Comparison of ENCODE assay signal across 1 cellular context in genomic region chr2:190648289-190649034, GRCh38.
TF ChIP-seq lines count a peak whose summit lies in the region.

No MANE protein-coding gene starts in this region.

TF ChIP-seq in K562, 482 proteins besides CTCF, POLR2A, EP300 and RAD21 (continued from another document and continues in another):
- TF ChIP-seq AFF4 (CRISPR knock-in tag; IDR thresholded peaks at IDR 0.05) (no peak), SAFB (IDR thresholded peaks at IDR 0.05; ENCODE audit: borderline replicate concordance, low read depth, low read length) (peak; percentile 54; the same call in 1 of the 2 replicates), USF1 (CRISPR knock-in tag; IDR thresholded peaks at IDR 0.05) (no peak), CBX8 (IDR thresholded peaks at IDR 0.05; ENCODE audit: borderline replicate concordance, extremely low read depth, low read depth, low read length, poor library complexity, severe bottlenecking) (no peak), ARID3B (CRISPR knock-in tag; IDR thresholded peaks at IDR 0.05; ENCODE audit: borderline replicate concordance) (no peak), CREM (IDR thresholded peaks at IDR 0.05; ENCODE audit: low read depth) (peak; percentile 66), ZFP91 (CRISPR knock-in tag; IDR thresholded peaks at IDR 0.05) (no peak), ZNF511 (CRISPR knock-in tag; IDR thresholded peaks at IDR 0.05) (no peak), ZNF253 (CRISPR knock-in tag; conservative IDR thresholded peaks at IDR 0.05) (no peak), ZBTB40 (IDR thresholded peaks at IDR 0.05) (0 out of 2 replicates have a peak, but pooled peaks have one; percentile 45), ZBTB40 (CRISPR knock-in tag; IDR thresholded peaks at IDR 0.05) (no peak), SOX6 (IDR thresholded peaks at IDR 0.05) (peak; percentile 14; the same call in 1 of the 2 replicates), ATF7 (IDR thresholded peaks at IDR 0.05) (peak; percentile 91), ZNF224 (CRISPR knock-in tag; IDR thresholded peaks at IDR 0.05) (no peak), E2F6 (IDR thresholded peaks at IDR 0.05; ENCODE audit: borderline replicate concordance in 1 of 2, extremely low read depth in 1 of 2, insufficient read depth in 1 of 2, insufficient read length in 1 of 2, low read depth in 1 of 2, low read length in 1 of 2, poor library complexity in 1 of 2, severe bottlenecking in 1 of 2) (peak in 1 of 2 experiments; percentile 34), ETV1 (tag; conservative IDR thresholded peaks at IDR 0.05; ENCODE audit: low read depth) (no peak), CTCFL (IDR thresholded peaks at IDR 0.05; ENCODE audit: borderline replicate concordance, insufficient read depth, low read depth, low read length, poor library complexity, severe bottlenecking) (no peak), ZNF436 (CRISPR knock-in tag; IDR thresholded peaks at IDR 0.05) (no peak), COPS2 (conservative IDR thresholded peaks at IDR 0.05) (no peak), POU5F1 (IDR thresholded peaks at IDR 0.05; ENCODE audit: borderline replicate concordance, low read depth, low read length, partially characterized antibody) (no peak), CHCHD3 (CRISPR knock-in tag; IDR thresholded peaks at IDR 0.05) (no peak), MCM2 (IDR thresholded peaks at IDR 0.05; ENCODE audit: low read depth) (no peak), NKRF (IDR thresholded peaks at IDR 0.05; ENCODE audit: borderline replicate concordance) (no peak)
